ENCODE assay signal across 1 cellular context in genomic region chr16:66934138-66934838, GRCh38.
TF ChIP-seq lines count a peak whose summit lies in the region.

Gene CIAO2B, minus strand, starts transcription at chr16:66934402. Its CDS starts 38 bp downstream, at chr16:66934364.

TF ChIP-seq in HepG2, 621 proteins besides CTCF, POLR2A, EP300 and RAD21 (continued from another document and continues in another):
- TF ChIP-seq BCL3 (CRISPR knock-in tag; IDR thresholded peaks at IDR 0.05) = peak; percentile 70; the same call in 1 of the 2 replicates
- peak; percentile 52 for TF ChIP-seq ZBTB26 (CRISPR knock-in tag; IDR thresholded peaks at IDR 0.05; ENCODE audit: borderline replicate concordance)
- TF ChIP-seq ZNF773 (CRISPR knock-in tag; IDR thresholded peaks at IDR 0.05; ENCODE audit: borderline replicate concordance) = no peak
- TF ChIP-seq TRIM24 (CRISPR knock-in tag; IDR thresholded peaks at IDR 0.05) = no peak
- peak; percentile 88; the same call in 1 of the 2 replicates for TF ChIP-seq KLF15 (CRISPR knock-in tag; IDR thresholded peaks at IDR 0.05; ENCODE audit: borderline replicate concordance)
- peak; percentile 99 for TF ChIP-seq ELF1 (CRISPR knock-in tag; IDR thresholded peaks at IDR 0.05)
- peak; percentile 77; the same call in 1 of the 2 replicates for TF ChIP-seq ARID5B (CRISPR knock-in tag; IDR thresholded peaks at IDR 0.05)
- no peak for TF ChIP-seq ATF6 (CRISPR knock-in tag; conservative IDR thresholded peaks at IDR 0.05)
- 0 out of 2 replicates have a peak, but pooled peaks have one; percentile 64 for TF ChIP-seq MIER2 (CRISPR knock-in tag; IDR thresholded peaks at IDR 0.05)
- no peak for TF ChIP-seq ZNF747 (CRISPR knock-in tag; IDR thresholded peaks at IDR 0.05; ENCODE audit: borderline replicate concordance)
- peak; percentile 51 for TF ChIP-seq DZIP1 (CRISPR knock-in tag; IDR thresholded peaks at IDR 0.05)
- peak; percentile 59; the same call in 1 of the 2 replicates for TF ChIP-seq CHCHD3 (CRISPR knock-in tag; IDR thresholded peaks at IDR 0.05)
- TF ChIP-seq TEF (CRISPR knock-in tag; IDR thresholded peaks at IDR 0.05) = peak; percentile 75; the same call in 1 of the 2 replicates
- TF ChIP-seq RBM22 (optimal IDR thresholded peaks at IDR 0.05; ENCODE audit: low read length) = no peak
- no peak for TF ChIP-seq ZBTB39 (CRISPR knock-in tag; IDR thresholded peaks at IDR 0.05)
- peak; percentile 99 for TF ChIP-seq GABPB1 (CRISPR knock-in tag; IDR thresholded peaks at IDR 0.05)
- no peak for TF ChIP-seq RARG (CRISPR knock-in tag; IDR thresholded peaks at IDR 0.05; ENCODE audit: low read depth)
- peak; percentile 55; the same call in 1 of the 2 replicates for TF ChIP-seq ZNF292 (CRISPR knock-in tag; IDR thresholded peaks at IDR 0.05; ENCODE audit: borderline replicate concordance, low read depth)
- TF ChIP-seq FUBP1 (CRISPR knock-in tag; IDR thresholded peaks at IDR 0.05; ENCODE audit: borderline replicate concordance) = no peak
- no peak for TF ChIP-seq ATRX (CRISPR knock-in tag; IDR thresholded peaks at IDR 0.05; ENCODE audit: borderline replicate concordance)
- peak; percentile 23; the same call in 1 of the 2 replicates for TF ChIP-seq CREM (IDR thresholded peaks at IDR 0.05)
- no peak for TF ChIP-seq CREM (CRISPR knock-in tag; IDR thresholded peaks at IDR 0.05)
- peak; percentile 97 for TF ChIP-seq HOXA5 (CRISPR knock-in tag; IDR thresholded peaks at IDR 0.05)
- TF ChIP-seq ELF3 (CRISPR knock-in tag; IDR thresholded peaks at IDR 0.05) = peak; percentile 84
- TF ChIP-seq ZFYVE20 (CRISPR knock-in tag; IDR thresholded peaks at IDR 0.05; ENCODE audit: borderline replicate concordance, low read depth) = no peak
- TF ChIP-seq ZNF816 (CRISPR knock-in tag; IDR thresholded peaks at IDR 0.05; ENCODE audit: borderline replicate concordance) = no peak; the same call in 1 of the 2 replicates
- TF ChIP-seq TP53 (CRISPR knock-in tag; conservative IDR thresholded peaks at IDR 0.05) = peak; percentile 85
- no peak; the same call in 1 of the 2 replicates for TF ChIP-seq ZBTB1 (CRISPR knock-in tag; IDR thresholded peaks at IDR 0.05; ENCODE audit: borderline replicate concordance)
- TF ChIP-seq CENPX (CRISPR knock-in tag; IDR thresholded peaks at IDR 0.05) = no peak
- TF ChIP-seq ISL2 (CRISPR knock-in tag; IDR thresholded peaks at IDR 0.05) = peak; percentile 92
- TF ChIP-seq JARID2 (CRISPR knock-in tag; IDR thresholded peaks at IDR 0.05; ENCODE audit: insufficient replicate concordance) = peak; percentile 90
- no peak for TF ChIP-seq ZBTB4 (CRISPR knock-in tag; IDR thresholded peaks at IDR 0.05; ENCODE audit: borderline replicate concordance)
- peak; percentile 81; the same call in 1 of the 2 replicates for TF ChIP-seq TFDP1 (CRISPR knock-in tag; IDR thresholded peaks at IDR 0.05; ENCODE audit: borderline replicate concordance)
- TF ChIP-seq FOXJ3 (CRISPR knock-in tag; IDR thresholded peaks at IDR 0.05; ENCODE audit: borderline replicate concordance) = peak; percentile 66
- TF ChIP-seq FOXP1 (IDR thresholded peaks at IDR 0.05) = no peak
- TF ChIP-seq FOXP1 (CRISPR knock-in tag; IDR thresholded peaks at IDR 0.05) = no peak; the same call in 1 of the 2 replicates
- no peak for TF ChIP-seq DDIT3 (CRISPR knock-in tag; IDR thresholded peaks at IDR 0.05)
- TF ChIP-seq ZFX (CRISPR knock-in tag; IDR thresholded peaks at IDR 0.05; ENCODE audit: low read depth) = peak; percentile 99
